12 cellular contexts compared by ENCODE assay signal in genomic region chr1:63923302-63923701, GRCh38.
"Had no signal": no experiment of that assay in that cellular context is flagged by ENCODE, and none has a peak within 500 bp of the region (broad histone marks: within the 10 kb centered on the region; RNA-seq: fewer than 3 reads in every experiment).

No MANE protein-coding gene starts in this region.

- H3K4me1 Mint-ChIP-seq: activated CD4-positive, alpha-beta T cell treated with anti-CD3 and anti-CD28 coated beads for 36 hours; activated CD8-positive, alpha-beta memory T cell treated with anti-CD3 and anti-CD28 coated beads, Interleukin-2, amount 10 ng/mL, durations not matched to agents 7 days and 5 days had no signal

- H3K9me3 Mint-ChIP-seq: nephron had no signal

- H3K9me3 ChIP-seq: lower lobe of right lung, transverse colon, vagina had no signal

- H3K27ac ChIP-seq: brain microvascular endothelial cell, lower lobe of right lung, transverse colon, vagina had no signal

- H3K4me3 ChIP-seq: lower lobe of right lung, transverse colon, vagina had no signal

- DNase-seq: activated CD4-positive, alpha-beta T cell treated with anti-CD3 and anti-CD28 coated beads for 36 hours; activated CD4-positive, alpha-beta T cell treated with anti-CD3 and anti-CD28 coated beads, Interleukin-2, amount 50 U/mL, for 48 hours; activated CD8-positive, alpha-beta memory T cell treated with anti-CD3 and anti-CD28 coated beads, Interleukin-2, amount 10 ng/mL, durations not matched to agents 7 days and 5 days; activated naive CD4-positive, alpha-beta T cell; brain microvascular endothelial cell; effector CD4-positive, alpha-beta T cell; lower lobe of right lung; stimulated activated CD4-positive, alpha-beta T cell treated with anti-CD3 and anti-CD28 coated beads, Interleukin-2, amount 100 ng/mL, for 24 hours; stimulated activated naive CD4-positive, alpha-beta T cell treated with Interleukin-2 at 50 U/mL for 16 hours; transverse colon had no signal

- H3K27me3 Mint-ChIP-seq: activated CD8-positive, alpha-beta memory T cell treated with anti-CD3 and anti-CD28 coated beads, Interleukin-2, amount 10 ng/mL, durations not matched to agents 7 days and 5 days had no signal

- H3K36me3 ChIP-seq: brain microvascular endothelial cell, lower lobe of right lung, transverse colon, vagina had no signal

- H3K4me3 Mint-ChIP-seq: activated CD4-positive, alpha-beta T cell treated with anti-CD3 and anti-CD28 coated beads for 36 hours; activated CD8-positive, alpha-beta memory T cell treated with anti-CD3 and anti-CD28 coated beads, Interleukin-2, amount 10 ng/mL, durations not matched to agents 7 days and 5 days; nephron had no signal

- ATAC-seq: activated CD4-positive, alpha-beta T cell treated with anti-CD3 and anti-CD28 coated beads for 36 hours; activated CD8-positive, alpha-beta memory T cell treated with anti-CD3 and anti-CD28 coated beads, Interleukin-2, amount 10 ng/mL, durations not matched to agents 7 days and 5 days; lower lobe of right lung had no signal

- H3K27me3 ChIP-seq: brain microvascular endothelial cell, transverse colon, vagina had no signal

- H3K27ac Mint-ChIP-seq: activated CD4-positive, alpha-beta T cell treated with anti-CD3 and anti-CD28 coated beads for 36 hours; activated CD8-positive, alpha-beta memory T cell treated with anti-CD3 and anti-CD28 coated beads, Interleukin-2, amount 10 ng/mL, durations not matched to agents 7 days and 5 days had no signal

- H3K36me3 Mint-ChIP-seq: activated CD8-positive, alpha-beta memory T cell treated with anti-CD3 and anti-CD28 coated beads, Interleukin-2, amount 10 ng/mL, durations not matched to agents 7 days and 5 days had no signal
